Comparison of ENCODE assay signal across 8 cellular contexts in genomic region chr16:8567355-8568230, GRCh38. TPM values are rescaled to one million over a fixed set of nuclear protein-coding genes. Genes with fewer than 3 reads are reported as not detected.
DNase-seq lines count a peak whose midpoint lies in the region; ATAC-seq and TF ChIP-seq lines count a peak whose summit lies in the region.

No MANE protein-coding gene starts in this region.

- H3K9me2 ChIP-seq in OCI-LY1 (ENCODE audit: low read depth, low read length), result no peaks in the 10 kb centered on the region

- H4K20me1 ChIP-seq in OCI-LY1 (ENCODE audit: insufficient read depth, low read length), result no peaks in the 10 kb centered on the region

- ATAC-seq in GM21390 (IDR thresholded peaks at IDR 0.05; ENCODE audit: unreplicated experiment), result peak; percentile 91
- peak; percentile 94 for ATAC-seq in esophagus mucosa
- ATAC-seq in natural killer cell treated with Interleukin-12 subunit alpha and Interleukin-12 subunit beta and Interleukin-15 and Interleukin-18, amount 100 ng/mL, for 72 hours, result peak; percentile 80

- no peaks in the 10 kb centered on the region for H3K9me3 ChIP-seq in OCI-LY1 (ENCODE audit: low read length)

- peaks cover 8 to 12% of the 10 kb centered on the region in 2 donors for H3K27me3 Mint-ChIP-seq in natural killer cell treated with Interleukin-12 subunit alpha and Interleukin-12 subunit beta and Interleukin-15 and Interleukin-18, amount 100 ng/mL, for 72 hours

- peaks cover 5% of the 10 kb centered on the region for H3K4me1 ChIP-seq in OCI-LY1 (ENCODE audit: insufficient read depth, low read length, severe bottlenecking)

- no peak overlapping the region for H3K4me3 Mint-ChIP-seq in natural killer cell treated with Interleukin-12 subunit alpha and Interleukin-12 subunit beta and Interleukin-15 and Interleukin-18, amount 100 ng/mL, for 72 hours

- no peak overlapping the region for H3K4me2 ChIP-seq in OCI-LY1 (ENCODE audit: low read length)

- H3K9me3 Mint-ChIP-seq in natural killer cell treated with Interleukin-12 subunit alpha and Interleukin-12 subunit beta and Interleukin-15 and Interleukin-18, amount 100 ng/mL, for 72 hours, result no peaks in the 10 kb centered on the region

- no peak overlapping the region for H2AFZ ChIP-seq in OCI-LY1 (ENCODE audit: low read length)

- no peaks in the 10 kb centered on the region for H3K36me3 Mint-ChIP-seq in natural killer cell treated with Interleukin-12 subunit alpha and Interleukin-12 subunit beta and Interleukin-15 and Interleukin-18, amount 100 ng/mL, for 72 hours

- 0 out of 2 replicates have a peak, but pooled peaks cover 3% of the 10 kb centered on the region for H3F3A ChIP-seq in OCI-LY1 (ENCODE audit: insufficient read depth, low read length)

- no peak overlapping the region for H3K27ac Mint-ChIP-seq in natural killer cell treated with Interleukin-12 subunit alpha and Interleukin-12 subunit beta and Interleukin-15 and Interleukin-18, amount 100 ng/mL, for 72 hours

- no peaks in the 10 kb centered on the region for H3K27me3 ChIP-seq in OCI-LY1 (ENCODE audit: insufficient read depth, low read length)

- H3K9ac ChIP-seq in OCI-LY1 (ENCODE audit: low read length), result no peak overlapping the region

- H3K79me2 ChIP-seq in OCI-LY1 (ENCODE audit: insufficient read depth, low read length), result no peaks in the 10 kb centered on the region

- no peak overlapping the region for H3K27ac ChIP-seq in OCI-LY1 (ENCODE audit: low read depth, low read length, poor library complexity, severe bottlenecking)

- peak; percentile 82 for DNase-seq in DMS114 treated with DMSO at 0.1 percent for 48 hours (lab: John Stamatoyannopoulos, UW; ENCODE audit: unreplicated experiment)
- DNase-seq in HT-29 (ENCODE audit: low spot score), result peak; percentile 97
- DNase-seq in activated CD8-positive, alpha-beta memory T cell treated with anti-CD3 and anti-CD28 coated beads, Interleukin-2, amount 50 U/mL, for 24 hours (ENCODE audit: extremely low read depth), result peak; percentile 50
- peak; percentile 78 for DNase-seq in natural killer cell treated with Interleukin-12 subunit alpha and Interleukin-12 subunit beta and Interleukin-15 and Interleukin-18, amount 100 ng/mL, for 72 hours (ENCODE audit: low spot score)
- DNase-seq in stimulated activated naive CD4-positive, alpha-beta T cell (lab: John Stamatoyannopoulos, UW), result peak; percentile 63 to 86 (median 72)

- no peaks in the 10 kb centered on the region for H3K36me3 ChIP-seq in OCI-LY1 (ENCODE audit: insufficient read depth, low read length)

- TF ChIP-seq CTCF in OCI-LY1 (IDR thresholded peaks at IDR 0.05; ENCODE audit: low read length), result peak; percentile 98

- H3K4me1 Mint-ChIP-seq in natural killer cell treated with Interleukin-12 subunit alpha and Interleukin-12 subunit beta and Interleukin-15 and Interleukin-18, amount 100 ng/mL, for 72 hours (ENCODE audit: low read depth in 2 of 2), result peaks cover 0 to 4% of the 10 kb centered on the region in 2 donors

- no peak overlapping the region for H3K4me3 ChIP-seq in OCI-LY1 (ENCODE audit: low read depth, low read length, poor library complexity, severe bottlenecking)

RNA-seq across cellular contexts. Expression of gene TMEM114, which starts 22.7 kb away (rescaled TPM):
- not detected in 2 replicates for total RNA-seq in HT-29 (2014; rRNA removed; shearing (Covaris generic))
- not detected for total RNA-seq in esophagus mucosa
- total RNA-seq in natural killer cell treated with Interleukin-12 subunit alpha and Interleukin-12 subunit beta and Interleukin-15 and Interleukin-18, amount 100 ng/mL, for 72 hours, result not detected

RNA-seq across cellular contexts. Expression of gene METTL22, which starts 53.9 kb away (rescaled TPM):
- 16.4 and 21.0 TPM in 2 replicates for total RNA-seq in HT-29 (2014; rRNA removed; shearing (Covaris generic))
- 15.9 TPM for total RNA-seq in esophagus mucosa
- 10 to 100 TPM; 29.8 to 65.9 TPM for total RNA-seq in natural killer cell treated with Interleukin-12 subunit alpha and Interleukin-12 subunit beta and Interleukin-15 and Interleukin-18, amount 100 ng/mL, for 72 hours
